22 cellular contexts compared by ENCODE assay signal in genomic region chr14:76412501-76412900, GRCh38. TPM values are rescaled to one million over a fixed set of nuclear protein-coding genes. Genes with fewer than 3 reads are reported as not detected.
A peak's percentile ranks its signal among the peaks of the same experiment; 100 is the strongest.
DNase-seq lines count a peak whose midpoint lies in the region; ATAC-seq and TF ChIP-seq lines count a peak whose summit lies in the region.
"Had no signal": no experiment of that assay in that cellular context is flagged by ENCODE, and none has a peak within 500 bp of the region (broad histone marks: within the 10 kb centered on the region; RNA-seq: fewer than 3 reads in every experiment).

No MANE protein-coding gene starts in this region.

- H3F3A ChIP-seq in neural progenitor cell (ENCODE audit: low read depth): peaks cover 30% of the 10 kb centered on the region

- H3K9ac ChIP-seq in neural progenitor cell: no peak overlapping the region
- H3K9ac ChIP-seq: BLaER1 treated with 17β-estradiol and CSF1 and Interleukin-3, amounts not matched to agents 10 nM and 100 nM had no signal

- no peak overlapping the region for H2AFZ ChIP-seq in neural progenitor cell (replicated peaks)

- H3K79me2 ChIP-seq in neural progenitor cell (ENCODE audit: low read depth): no peaks in the 10 kb centered on the region

- intact Hi-C loops in psoas muscle (cut with DNase I) (no loop called here), tibial artery (cut with DNase I; ENCODE audit: low total_unique reads) (no loop called here), right cardiac atrium (cut with DNase I) (no loop called here)

- H3K36me3 ChIP-seq in neural progenitor cell: no peaks in the 10 kb centered on the region
- no peaks in the 10 kb centered on the region for H3K36me3 ChIP-seq in psoas muscle (ENCODE audit: insufficient read depth in 1 of 2, low read depth in 1 of 2)
- no peaks in the 10 kb centered on the region for H3K36me3 ChIP-seq in tibial artery
- H3K36me3 ChIP-seq: BLaER1 treated with 17β-estradiol and CSF1 and Interleukin-3, amounts not matched to agents 10 nM and 100 nM had no signal

- H3K36me3 Mint-ChIP-seq in neural progenitor cell: no peaks in the 10 kb centered on the region
- H3K36me3 Mint-ChIP-seq: CD8-positive, alpha-beta T cell had no signal

- H3K4me3 ChIP-seq in neural progenitor cell (no peak overlapping the region), psoas muscle (no peak overlapping the region), tibial artery (no peak overlapping the region), right cardiac atrium (ENCODE audit: low read length) (no peak overlapping the region)
- H3K4me3 ChIP-seq: A549; BLaER1 treated with 17β-estradiol and CSF1 and Interleukin-3, amounts not matched to agents 10 nM and 100 nM had no signal

- H3K27ac ChIP-seq in neural progenitor cell (no peak overlapping the region), psoas muscle (no peak overlapping the region), tibial artery (no peak overlapping the region), right cardiac atrium (ENCODE audit: low read length) (no peak overlapping the region)
- H3K27ac ChIP-seq: 22Rv1; A549; BLaER1 treated with 17β-estradiol and CSF1 and Interleukin-3, amounts not matched to agents 10 nM and 100 nM; C4-2B had no signal

- H3K27me3 Mint-ChIP-seq in neural progenitor cell (ENCODE audit: insufficient read depth, low read depth): peaks cover 9% of the 10 kb centered on the region

- DNase-seq in NCI-H82 (lab: John Stamatoyannopoulos, UW): peak; percentile 36
- DNase-seq in NCI-H82 treated with DMSO at 0.1 percent for 48 hours (lab: John Stamatoyannopoulos, UW; ENCODE audit: unreplicated experiment): no peak
- DNase-seq in NCI-H69 (lab: John Stamatoyannopoulos, UW): peak; percentile 14
- no peak for DNase-seq in neural progenitor cell (ENCODE audit: low spot score)
- DNase-seq in putamen (ENCODE audit: low spot score): peak; percentile 53
- DNase-seq in psoas muscle: no peak
- no peak for DNase-seq in tibial artery
- DNase-seq in right cardiac atrium: no peak
- DNase-seq: AML-193; Caco-2; Calu3; CD4-positive, alpha-beta T cell; CD8-positive, alpha-beta T cell; DMS79 treated with DMSO at 0.1 percent for 48 hours; GF-D8 had no signal

- peak overlapping the region; percentile 54 for H3K4me3 Mint-ChIP-seq in neural progenitor cell
- H3K4me3 Mint-ChIP-seq: B cell; CD4-positive, alpha-beta T cell; CD8-positive, alpha-beta T cell had no signal

- no peaks in the 10 kb centered on the region for H3K9me3 Mint-ChIP-seq in neural progenitor cell
- H3K9me3 Mint-ChIP-seq: CD4-positive, alpha-beta T cell; CD8-positive, alpha-beta T cell had no signal

- H3K27me3 ChIP-seq in neural progenitor cell: no peaks in the 10 kb centered on the region
- H3K27me3 ChIP-seq in psoas muscle (ENCODE audit: insufficient read depth in 3 of 3, low read length in 2 of 3): peaks cover 0 to 6% (median 0%) of the 10 kb centered on the region in 3 donors
- H3K27me3 ChIP-seq in tibial artery: peaks cover 0 to 21% of the 10 kb centered on the region in 2 donors
- no peaks in the 10 kb centered on the region for H3K27me3 ChIP-seq in right cardiac atrium (ENCODE audit: control insufficient read depth, insufficient read depth)
- H3K27me3 ChIP-seq: BLaER1 treated with 17β-estradiol and CSF1 and Interleukin-3, amounts not matched to agents 10 nM and 100 nM had no signal

- H3K27ac Mint-ChIP-seq in neural progenitor cell: no peak overlapping the region
- H3K27ac Mint-ChIP-seq: B cell; CD4-positive, alpha-beta T cell; CD8-positive, alpha-beta T cell had no signal

- WGBS in psoas muscle, 3 donors: 45 to 49% (median 48%) methylated on average over 5 of the region's 5 CpGs
- WGBS in right cardiac atrium: 41% methylated on average over 5 of the region's 5 CpGs

- H3K4me1 ChIP-seq in neural progenitor cell (peaks cover 17% of the 10 kb centered on the region), psoas muscle (no peaks in the 10 kb centered on the region), tibial artery (no peaks in the 10 kb centered on the region), right cardiac atrium (ENCODE audit: control insufficient read depth, insufficient read depth, low read length) (no peaks in the 10 kb centered on the region)
- H3K4me1 ChIP-seq: A549; BLaER1 treated with 17β-estradiol and CSF1 and Interleukin-3, amounts not matched to agents 10 nM and 100 nM; Caco-2 had no signal

- peaks cover 31% of the 10 kb centered on the region for H3K4me1 Mint-ChIP-seq in neural progenitor cell

- H3K9me3 ChIP-seq in neural progenitor cell (ENCODE audit: low read depth) (no peaks in the 10 kb centered on the region), psoas muscle (no peaks in the 10 kb centered on the region), tibial artery (no peaks in the 10 kb centered on the region), right cardiac atrium (ENCODE audit: control insufficient read depth, low read length) (no peaks in the 10 kb centered on the region)
- H3K9me3 ChIP-seq: A549; BLaER1 treated with 17β-estradiol and CSF1 and Interleukin-3, amounts not matched to agents 10 nM and 100 nM; Caco-2 had no signal

- TF ChIP-seq CTCF in neural progenitor cell (IDR thresholded peaks at IDR 0.05) (no peak), psoas muscle (IDR thresholded peaks at IDR 0.05) (no peak), tibial artery (IDR thresholded peaks at IDR 0.05) (no peak)

- ATAC-seq in psoas muscle (no peak), right cardiac atrium (no peak)
- ATAC-seq: A549; CD8-positive, alpha-beta T cell had no signal

- H4K20me1 ChIP-seq in neural progenitor cell (ENCODE audit: low read depth): no peaks in the 10 kb centered on the region
- H4K20me1 ChIP-seq: BLaER1 treated with 17β-estradiol and CSF1 and Interleukin-3, amounts not matched to agents 10 nM and 100 nM had no signal

- no peak overlapping the region for H3K4me2 ChIP-seq in neural progenitor cell
- H3K4me2 ChIP-seq: A549; BLaER1 treated with 17β-estradiol and CSF1 and Interleukin-3, amounts not matched to agents 10 nM and 100 nM had no signal

RNA-seq across cellular contexts. Expression of gene ESRRB, which starts 36.6 kb away (rescaled TPM):
- total RNA-seq in neural progenitor cell (ENCODE audit: low replicate concordance) (1.2 and 1.3 TPM in 2 replicates), psoas muscle (1 to 10 TPM; 2.5 to 9.9 (median 4.8) TPM), right cardiac atrium (10 to 100 TPM in 2 of 4 donors, 1 to 10 TPM in 2; 8.6 to 10.3 (median 9.4) TPM)
- polyA plus RNA-seq in psoas muscle (1 to 10 TPM in 2 of 3 donors, under 1 TPM in 1; 0.17 to 2.1 (median 1.5) TPM), right cardiac atrium (7.2 TPM)
- total RNA-seq: A172, B cell, Caco-2 had no signal
- polyA plus RNA-seq: BJ had no signal

Comparison
In these comparisons a context has a peak if more than half of its experiments do, and no peak if none do; other contexts are left out.
1. DNase-seq: peak in NCI-H82 (single experiment), NCI-H69 (single experiment) and putamen (single experiment); none in NCI-H82 treated with DMSO at 0.1 percent for 48 hours (single experiment), neural progenitor cell (single experiment), psoas muscle (0 of 2), tibial artery (0 of 2) and right cardiac atrium (0 of 3).